ENCODE assay signal across 1 cellular context in genomic region chr11:3340025-3340424, GRCh38.
TF ChIP-seq lines count a peak whose summit lies in the region.

No MANE protein-coding gene starts in this region.

TF ChIP-seq in K562, 482 proteins besides CTCF, POLR2A, EP300 and RAD21 (continued from another document and continues in another):
- no peak for TF ChIP-seq ZNF354B (CRISPR knock-in tag; IDR thresholded peaks at IDR 0.05)
- TF ChIP-seq ZBED1 (IDR thresholded peaks at IDR 0.05) = no peak
- no peak for TF ChIP-seq PPARD (CRISPR knock-in tag; IDR thresholded peaks at IDR 0.05)
- no peak for TF ChIP-seq ZNF311 (CRISPR knock-in tag; IDR thresholded peaks at IDR 0.05)
- no peak for TF ChIP-seq TFAM (CRISPR knock-in tag; conservative IDR thresholded peaks at IDR 0.05)
- TF ChIP-seq ELK3 (CRISPR knock-in tag; IDR thresholded peaks at IDR 0.05) = no peak
- peak in 1 of 2 experiments; percentile 77; a peak in 2 of 4 replicates for TF ChIP-seq RCOR1 (IDR thresholded peaks at IDR 0.05; ENCODE audit: borderline replicate concordance in 1 of 2, low read depth in 2 of 2, low read length in 2 of 2)
- no peak; the same call in 1 of the 2 replicates for TF ChIP-seq ZNF583 (CRISPR knock-in tag; IDR thresholded peaks at IDR 0.05)
- TF ChIP-seq KLF10 (CRISPR knock-in tag; IDR thresholded peaks at IDR 0.05) = no peak
- TF ChIP-seq IRF2 (CRISPR knock-in tag; IDR thresholded peaks at IDR 0.05) = no peak
- TF ChIP-seq KDM1A (IDR thresholded peaks at IDR 0.05) = peak in 1 of 2 experiments; percentile 58; a peak in 1 of 4 replicates
- no peak for TF ChIP-seq ZNF184 (CRISPR knock-in tag; IDR thresholded peaks at IDR 0.05)
- TF ChIP-seq GABPB2 (CRISPR knock-in tag; conservative IDR thresholded peaks at IDR 0.05) = no peak
- TF ChIP-seq THRB (CRISPR knock-in tag; conservative IDR thresholded peaks at IDR 0.05) = no peak
- peak; percentile 58; the same call in 1 of the 2 replicates for TF ChIP-seq MECOM (CRISPR knock-in tag; IDR thresholded peaks at IDR 0.05)
- peak; percentile 28 to 36 for TF ChIP-seq E2F6 (IDR thresholded peaks at IDR 0.05; ENCODE audit: borderline replicate concordance in 1 of 2, extremely low read depth in 1 of 2, insufficient read depth in 1 of 2, insufficient read length in 1 of 2, low read depth in 1 of 2, low read length in 1 of 2, poor library complexity in 1 of 2, severe bottlenecking in 1 of 2)
- TF ChIP-seq IRF1 (CRISPR knock-in tag; IDR thresholded peaks at IDR 0.05; ENCODE audit: borderline replicate concordance) = no peak
- TF ChIP-seq ZNF318 (IDR thresholded peaks at IDR 0.05; ENCODE audit: borderline replicate concordance in 1 of 2, low read depth in 1 of 2) = no peak
- no peak for TF ChIP-seq ZNF41 (CRISPR knock-in tag; conservative IDR thresholded peaks at IDR 0.05)
- TF ChIP-seq ZNF347 (CRISPR knock-in tag; IDR thresholded peaks at IDR 0.05; ENCODE audit: low read depth) = no peak
- no peak for TF ChIP-seq NCOA6 (IDR thresholded peaks at IDR 0.05)
- TF ChIP-seq ZHX1 (conservative IDR thresholded peaks at IDR 0.05; ENCODE audit: low read length) = no peak
- no peak for TF ChIP-seq ADNP (tag; IDR thresholded peaks at IDR 0.05)
- TF ChIP-seq ZBTB5 (IDR thresholded peaks at IDR 0.05) = no peak
- TF ChIP-seq TFAP4 (CRISPR knock-in tag; IDR thresholded peaks at IDR 0.05; ENCODE audit: borderline replicate concordance) = no peak
- no peak for TF ChIP-seq ZNF232 (CRISPR knock-in tag; IDR thresholded peaks at IDR 0.05)
- no peak for TF ChIP-seq CBX8 (IDR thresholded peaks at IDR 0.05; ENCODE audit: borderline replicate concordance, extremely low read depth, low read depth, low read length, poor library complexity, severe bottlenecking)
- TF ChIP-seq FOXJ3 (CRISPR knock-in tag; IDR thresholded peaks at IDR 0.05) = no peak
- no peak for TF ChIP-seq ZNF165 (CRISPR knock-in tag; IDR thresholded peaks at IDR 0.05; ENCODE audit: borderline replicate concordance)
- TF ChIP-seq GTF2F1 (IDR thresholded peaks at IDR 0.05; ENCODE audit: low read depth, low read length) = no peak
- no peak for TF ChIP-seq HDGF (IDR thresholded peaks at IDR 0.05)
- TF ChIP-seq FOXM1 (IDR thresholded peaks at IDR 0.05; ENCODE audit: low read depth) = no peak
- no peak for TF ChIP-seq FOXM1 (CRISPR knock-in tag; IDR thresholded peaks at IDR 0.05; ENCODE audit: low read depth)
- TF ChIP-seq TCF15 (CRISPR knock-in tag; IDR thresholded peaks at IDR 0.05) = no peak
- no peak for TF ChIP-seq KAT2B (IDR thresholded peaks at IDR 0.05; ENCODE audit: low read depth, low read length)
- TF ChIP-seq ETV6 (IDR thresholded peaks at IDR 0.05; ENCODE audit: borderline replicate concordance in 1 of 2, low read depth in 2 of 2, low read length in 1 of 2) = no peak
- no peak for TF ChIP-seq ETV6 (CRISPR knock-in tag; IDR thresholded peaks at IDR 0.05; ENCODE audit: borderline replicate concordance)
- TF ChIP-seq RFX1 (IDR thresholded peaks at IDR 0.05) = no peak
- no peak for TF ChIP-seq SIN3A (IDR thresholded peaks at IDR 0.05; ENCODE audit: borderline replicate concordance in 2 of 2, control insufficient read depth in 1 of 2, low read depth in 2 of 2, low read length in 2 of 2)
- no peak for TF ChIP-seq KDM5B (IDR thresholded peaks at IDR 0.05; ENCODE audit: insufficient replicate concordance, low read depth, low read length)
- peak in 1 of 2 experiments; percentile 59; a peak in 1 of 4 replicates for TF ChIP-seq HDAC1 (IDR thresholded peaks at IDR 0.05)
- no peak for TF ChIP-seq ZNF282 (CRISPR knock-in tag; IDR thresholded peaks at IDR 0.05)
- TF ChIP-seq ESRRA (IDR thresholded peaks at IDR 0.05; ENCODE audit: borderline replicate concordance, low read depth) = peak; percentile 54
- TF ChIP-seq HNRNPLL (IDR thresholded peaks at IDR 0.05; ENCODE audit: low read depth, low read length, poor library complexity, severe bottlenecking) = no peak
- no peak for TF ChIP-seq ILK (tag; IDR thresholded peaks at IDR 0.05; ENCODE audit: borderline replicate concordance, low read depth)
- no peak for TF ChIP-seq SIX5 (IDR thresholded peaks at IDR 0.05; ENCODE audit: borderline replicate concordance in 1 of 2, insufficient read depth in 1 of 2, low read depth in 1 of 2, low read length in 2 of 2)
- TF ChIP-seq SMAD1 (IDR thresholded peaks at IDR 0.05; ENCODE audit: low read depth, low read length, partially characterized antibody) = no peak
- TF ChIP-seq ZNF778 (CRISPR knock-in tag; IDR thresholded peaks at IDR 0.05) = no peak
- TF ChIP-seq SREBF1 (IDR thresholded peaks at IDR 0.05; ENCODE audit: borderline replicate concordance, low read depth, low read length) = no peak
